In genomic region chr22:29309332-29310064, GRCh38 we compare ENCODE assay signal across 10 cellular contexts. TPM values are rescaled to one million over a fixed set of nuclear protein-coding genes. Genes with fewer than 3 reads are reported as not detected.
DNase-seq lines count a peak whose midpoint lies in the region; ATAC-seq lines count a peak whose summit lies in the region.
"Had no signal": no experiment of that assay in that cellular context is flagged by ENCODE, and none has a peak within 500 bp of the region (broad histone marks: within the 10 kb centered on the region; RNA-seq: fewer than 3 reads in every experiment).

No MANE protein-coding gene starts in this region.

- no peak overlapping the region for H4K91ac ChIP-seq in neuronal stem cell (ENCODE audit: low read depth, low read length, poor library complexity)

- peaks cover 26 to 39% of the 10 kb centered on the region in 2 donors for H3K4me1 Mint-ChIP-seq in effector memory CD8-positive, alpha-beta T cell (ENCODE audit: low read depth in 2 of 2)
- peaks cover 16 to 25% of the 10 kb centered on the region in 2 donors for H3K4me1 Mint-ChIP-seq in immature natural killer cell

- H3K79me1 ChIP-seq in neuronal stem cell (ENCODE audit: low read depth, low read length) = peaks cover 4% of the 10 kb centered on the region

- H2AFZ ChIP-seq in neuronal stem cell (ENCODE audit: low read length) = no peak overlapping the region

- H3K18ac ChIP-seq in neuronal stem cell (ENCODE audit: low read length) = peak overlapping the region; percentile 74

- H4K8ac ChIP-seq in neuronal stem cell (ENCODE audit: low read depth, low read length) = no peak overlapping the region

- H3K27me3 Mint-ChIP-seq in effector memory CD8-positive, alpha-beta T cell = peaks cover 44 to 48% of the 10 kb centered on the region in 2 donors
- H3K27me3 Mint-ChIP-seq in immature natural killer cell (ENCODE audit: low read depth in 3 of 3) = peaks cover 13 to 16% (median 15%) of the 10 kb centered on the region in 3 donors

- peak overlapping the region in 5 of 11 experiments; percentile 0 to 55 (median 11); a peak in 4 of 22 replicates for H3K9ac ChIP-seq in BLaER1 treated with 17β-estradiol and CSF1 and Interleukin-3, amounts not matched to agents 10 nM and 100 nM
- H3K9ac ChIP-seq in neuronal stem cell (ENCODE audit: low read depth, low read length, poor library complexity) = no peak overlapping the region

- no peaks in the 10 kb centered on the region for H3K9me3 ChIP-seq in BLaER1 treated with 17β-estradiol and CSF1 and Interleukin-3, amounts not matched to agents 10 nM and 100 nM (replicated peaks in 1 of 11)
- no peaks in the 10 kb centered on the region for H3K9me3 ChIP-seq in KOPT-K1 (ENCODE audit: insufficient read depth, low read length, poor library complexity, severe bottlenecking)
- peaks cover 0 to 5% of the 10 kb centered on the region in 2 donors for H3K9me3 ChIP-seq in neuronal stem cell (replicated peaks in 1 of 2; ENCODE audit: control insufficient read depth in 2 of 2, insufficient read depth in 1 of 2, low read depth in 1 of 2, low read length in 2 of 2)

- no peak overlapping the region for H2BK12ac ChIP-seq in neuronal stem cell (ENCODE audit: low read length)

- H3K4me2 ChIP-seq in BLaER1 treated with 17β-estradiol and CSF1 and Interleukin-3, amounts not matched to agents 10 nM and 100 nM = peak overlapping the region; percentile 60 to 99 (median 89)
- H3K4me2 ChIP-seq in neuronal stem cell (ENCODE audit: insufficient read depth, low read length, poor library complexity, severe bottlenecking) = no peak overlapping the region

- peak overlapping the region; percentile 28 for H2BK120ac ChIP-seq in neuronal stem cell (ENCODE audit: low read depth, low read length)

- H3K14ac ChIP-seq in neuronal stem cell (ENCODE audit: low read length) = peak overlapping the region; percentile 43

- peak overlapping the region; percentile 25 to 57 for H3K4me3 Mint-ChIP-seq in effector memory CD8-positive, alpha-beta T cell
- H3K4me3 Mint-ChIP-seq in immature natural killer cell = no peak overlapping the region

- no peak overlapping the region for H3K27ac Mint-ChIP-seq in effector memory CD8-positive, alpha-beta T cell
- no peak overlapping the region for H3K27ac Mint-ChIP-seq in immature natural killer cell
- H3K27ac Mint-ChIP-seq: activated naive CD8-positive, alpha-beta T cell had no signal

- H3K27me3 ChIP-seq in BLaER1 treated with 17β-estradiol and CSF1 and Interleukin-3, amounts not matched to agents 10 nM and 100 nM = peaks cover 21 to 81% (median 72%) of the 10 kb centered on the region in 11 experiments
- H3K27me3 ChIP-seq in neuronal stem cell (ENCODE audit: control insufficient read depth in 3 of 3, insufficient read depth in 3 of 3, low read depth in 1 of 3, low read length in 3 of 3) = peaks cover 13 to 23% (median 17%) of the 10 kb centered on the region in 3 experiments

- H2BK5ac ChIP-seq in neuronal stem cell (ENCODE audit: low read length) = peak overlapping the region; percentile 87

- no peak for DNase-seq in effector memory CD8-positive, alpha-beta T cell
- DNase-seq in neuronal stem cell (ENCODE audit: low spot score) = no peak
- no peak for DNase-seq in immature natural killer cell
- no peak for DNase-seq in AG08395 (ENCODE audit: low spot score)
- no peak for DNase-seq in stimulated activated CD4-positive, alpha-beta T cell treated with anti-CD3 and anti-CD28 coated beads, Interleukin-2, amount 100 ng/mL, for 24 hours
- DNase-seq in DMS79 (lab: John Stamatoyannopoulos, UW) = no peak
- DNase-seq: SHP77 had no signal

- H4K20me1 ChIP-seq in BLaER1 treated with 17β-estradiol and CSF1 and Interleukin-3, amounts not matched to agents 10 nM and 100 nM = peaks cover 7 to 68% (median 27%) of the 10 kb centered on the region in 11 experiments; a peak in 17 of 22 replicates

- H3K4ac ChIP-seq in neuronal stem cell (ENCODE audit: low read length) = no peak overlapping the region

- no peak overlapping the region for H2BK15ac ChIP-seq in neuronal stem cell (ENCODE audit: low read length)

- no CpG with 5 or more reads among the region's 21 CpGs for WGBS in neuronal stem cell (ENCODE audit: extremely low coverage in 2 of 2, insufficient read length in 2 of 2, insufficient replicate concordance in 1 of 2), 2 donors

- ATAC-seq in effector memory CD8-positive, alpha-beta T cell (replicated peaks) = no peak

- no peak overlapping the region for H3K23ac ChIP-seq in neuronal stem cell (ENCODE audit: low read depth, low read length, poor library complexity)

- peaks cover 53 to 85% (median 68%) of the 10 kb centered on the region in 10 experiments for H3K4me1 ChIP-seq in BLaER1 treated with 17β-estradiol and CSF1 and Interleukin-3, amounts not matched to agents 10 nM and 100 nM
- H3K4me1 ChIP-seq in neuronal stem cell (ENCODE audit: control insufficient read depth in 2 of 2, insufficient read depth in 1 of 2, low read depth in 1 of 2, low read length in 2 of 2) = peaks cover 25 to 28% of the 10 kb centered on the region in 2 donors

- no peaks in the 10 kb centered on the region for H3K9me3 Mint-ChIP-seq in effector memory CD8-positive, alpha-beta T cell
- no peaks in the 10 kb centered on the region for H3K9me3 Mint-ChIP-seq in immature natural killer cell

- H3K4me3 ChIP-seq in BLaER1 treated with 17β-estradiol and CSF1 and Interleukin-3, amounts not matched to agents 10 nM and 100 nM = peak overlapping the region in 3 of 10 experiments; percentile 26 to 82 (median 31); a peak in 1 of 20 replicates
- H3K4me3 ChIP-seq in neuronal stem cell (ENCODE audit: low read length in 2 of 2) = no peak overlapping the region

- peaks cover 11% of the 10 kb centered on the region for H3K36me3 Mint-ChIP-seq in effector memory CD8-positive, alpha-beta T cell (ENCODE audit: insufficient read depth)
- no peaks in the 10 kb centered on the region for H3K36me3 Mint-ChIP-seq in immature natural killer cell
- H3K36me3 Mint-ChIP-seq: activated naive CD8-positive, alpha-beta T cell had no signal

- peak overlapping the region; percentile 78 for H2AK5ac ChIP-seq in neuronal stem cell (ENCODE audit: low read depth, low read length)

- peak overlapping the region in 1 of 11 experiments; percentile 79; a peak in 1 of 22 replicates for H3K27ac ChIP-seq in BLaER1 treated with 17β-estradiol and CSF1 and Interleukin-3, amounts not matched to agents 10 nM and 100 nM
- H3K27ac ChIP-seq in KOPT-K1 (ENCODE audit: low read depth, low read length, poor library complexity, severe bottlenecking) (peak overlapping the region; percentile 21), neuronal stem cell (replicated peaks; ENCODE audit: low read length) (no peak overlapping the region)

- H3K36me3 ChIP-seq in BLaER1 treated with 17β-estradiol and CSF1 and Interleukin-3, amounts not matched to agents 10 nM and 100 nM = no peaks in the 10 kb centered on the region
- H3K36me3 ChIP-seq in KOPT-K1 (ENCODE audit: insufficient read depth, low read length) (no peaks in the 10 kb centered on the region), neuronal stem cell (replicated peaks in 1 of 2; ENCODE audit: control insufficient read depth in 2 of 2, insufficient read depth in 2 of 2, low read length in 2 of 2) (no peaks in the 10 kb centered on the region)

RNA-seq across cellular contexts. Expression of gene GAS2L1, which starts 3.0 kb away (rescaled TPM):
- 7.7 TPM for polyA plus RNA-seq in neuronal stem cell (2013, experiment 1 of 2)
- polyA plus RNA-seq in neuronal stem cell (2013, experiment 2 of 2) = 7.4 TPM
- 1 to 10 TPM in 1 of 3 donors, under 1 TPM in 1, not detected in 1; 0.26 to 1.2 TPM for polyA plus RNA-seq in immature natural killer cell

RNA-seq across cellular contexts. Expression of gene RASL10A, which starts 6.0 kb away (rescaled TPM):
- 0.56 TPM for polyA plus RNA-seq in neuronal stem cell (2013, experiment 1 of 2)
- 0.53 TPM for polyA plus RNA-seq in neuronal stem cell (2013, experiment 2 of 2)
- not detected for polyA plus RNA-seq in immature natural killer cell

RNA-seq across cellular contexts. Expression of gene EWSR1, which starts 41.4 kb away (rescaled TPM):
- polyA plus RNA-seq in neuronal stem cell (2013, experiment 1 of 2) = 271 TPM
- 267 TPM for polyA plus RNA-seq in neuronal stem cell (2013, experiment 2 of 2)
- 100 to 1,000 TPM; 135 to 218 (median 214) TPM for polyA plus RNA-seq in immature natural killer cell

RNA-seq across cellular contexts. Expression of gene RHBDD3, which starts 41.7 kb away (rescaled TPM):
- 25.1 TPM for polyA plus RNA-seq in neuronal stem cell (2013, experiment 1 of 2)
- polyA plus RNA-seq in neuronal stem cell (2013, experiment 2 of 2) = 24.1 TPM
- 10 to 100 TPM in 1 of 3 donors, 1 to 10 TPM in 2; 4.5 to 11.7 (median 5.4) TPM for polyA plus RNA-seq in immature natural killer cell

Comparison
In these comparisons a context has a peak if more than half of its experiments do, and no peak if none do; other contexts are left out.
1. H3K4me3 Mint-ChIP-seq: peak in effector memory CD8-positive, alpha-beta T cell (2 of 2); none in immature natural killer cell (0 of 5).